ENCODE assay signal across 34 cellular contexts in the genomic region with DNA sequence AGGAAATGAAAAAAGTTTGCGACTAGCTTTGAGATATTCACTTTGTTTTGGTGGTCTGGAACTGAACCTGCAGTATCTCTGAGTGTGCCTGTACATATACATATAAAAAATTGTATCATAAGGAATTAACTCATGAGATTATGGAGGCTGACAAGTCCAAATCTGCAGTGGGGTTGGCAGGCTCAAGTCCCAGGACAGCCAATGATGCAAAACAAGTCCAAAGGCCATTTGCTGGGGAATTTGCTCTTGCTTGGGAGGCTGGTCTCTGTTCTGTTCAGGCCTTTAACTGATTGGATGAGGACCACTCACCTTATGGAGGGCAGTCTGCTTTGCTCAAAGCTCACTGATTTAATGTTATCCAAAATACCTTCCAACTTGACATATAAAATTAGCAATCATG.
"Had no signal": no experiment of that assay in that cellular context is flagged by ENCODE, and none has a peak within 500 bp of the region (broad histone marks: within the 10 kb centered on the region; RNA-seq: fewer than 3 reads in every experiment).

No MANE protein-coding gene starts in this region.

- H3K4me3 ChIP-seq: adrenal gland, body of pancreas, esophagus squamous epithelium, gastroesophageal sphincter had no signal

- H3K36me3 Mint-ChIP-seq: activated CD4-positive, alpha-beta memory T cell treated with anti-CD3 and anti-CD28 coated beads for 36 hours; activated naive CD4-positive, alpha-beta T cell treated with anti-CD3 and anti-CD28 coated beads, Interleukin-2, amount 50 U/mL, for 24 hours; activated naive CD8-positive, alpha-beta T cell treated with anti-CD3 and anti-CD28 coated beads for 36 hours had no signal

- H3K27me3 ChIP-seq: adrenal gland, body of pancreas, esophagus squamous epithelium, gastroesophageal sphincter had no signal

- H3K4me3 Mint-ChIP-seq: activated CD4-positive, alpha-beta memory T cell treated with anti-CD3 and anti-CD28 coated beads for 36 hours; activated CD4-positive, alpha-beta T cell treated with anti-CD3 and anti-CD28 coated beads for 36 hours; activated CD4-positive, alpha-beta T cell treated with anti-CD3 and anti-CD28 coated beads, Interleukin-2, amount 10 ng/mL, durations not matched to agents 24 days and 14 days; activated CD8-positive, alpha-beta memory T cell treated with anti-CD3 and anti-CD28 coated beads, Interleukin-2, amount 10 ng/mL, durations not matched to agents 7 days and 5 days; activated CD8-positive, alpha-beta T cell treated with anti-CD3 and anti-CD28 coated beads, Interleukin-2, amount 10 ng/mL, durations not matched to agents 7 days and 5 days; activated naive CD4-positive, alpha-beta T cell treated with anti-CD3 and anti-CD28 coated beads for 36 hours; activated naive CD4-positive, alpha-beta T cell treated with anti-CD3 and anti-CD28 coated beads, Interleukin-2, amount 50 U/mL, for 24 hours; activated naive CD8-positive, alpha-beta T cell treated with anti-CD3 and anti-CD28 coated beads for 36 hours; activated naive CD8-positive, alpha-beta T cell treated with anti-CD3 and anti-CD28 coated beads, Interleukin-2, amount 50 U/mL, for 24 hours; activated T-helper 1 cell treated with anti-CD3 and anti-CD28 coated beads, Interleukin-12 subunit alpha, Interleukin-12 subunit beta, Interleukin-2, Interleukin-4 antibody, amounts not matched to agents 30 ng/mL and 10 ng/mL and 1 ng/mL, durations not matched to agents 14 hours and 24 hours and 36 hours; effector memory CD8-positive, alpha-beta T cell had no signal

- H3K4me1 ChIP-seq: adrenal gland, esophagus squamous epithelium, gastroesophageal sphincter had no signal

- DNase-seq: activated CD4-positive, alpha-beta memory T cell treated with anti-CD3 and anti-CD28 coated beads for 36 hours; activated CD4-positive, alpha-beta T cell treated with anti-CD3 and anti-CD28 coated beads for 36 hours; activated CD4-positive, alpha-beta T cell treated with anti-CD3 and anti-CD28 coated beads, Interleukin-2, amount 10 ng/mL, durations not matched to agents 24 days and 14 days; activated CD4-positive, CD25-positive, alpha-beta regulatory T cell; activated CD4-positive, CD25-positive, alpha-beta regulatory T cell treated with anti-CD3 and anti-CD28 coated beads, Interleukin-2, amount 50 U/mL, for 72 hours; activated CD8-positive, alpha-beta memory T cell treated with anti-CD3 and anti-CD28 coated beads, Interleukin-2, amount 10 ng/mL, durations not matched to agents 7 days and 5 days; activated CD8-positive, alpha-beta memory T cell treated with anti-CD3 and anti-CD28 coated beads, Interleukin-2, amount 50 U/mL, for 4 hours; activated CD8-positive, alpha-beta T cell treated with anti-CD3 and anti-CD28 coated beads, Interleukin-2, amount 10 ng/mL, durations not matched to agents 7 days and 5 days; activated effector memory CD4-positive, alpha-beta T cell treated with anti-CD3 and anti-CD28 coated beads, Interleukin-2, amount 50 U/mL, for 16 hours; activated naive CD4-positive, alpha-beta T cell treated with anti-CD3 and anti-CD28 coated beads for 36 hours; activated naive CD8-positive, alpha-beta T cell treated with anti-CD3 and anti-CD28 coated beads for 36 hours; activated naive CD8-positive, alpha-beta T cell treated with anti-CD3 and anti-CD28 coated beads, Interleukin-2, amount 50 U/mL, for 24 hours; activated T-cell treated with anti-CD3 and anti-CD28 coated beads, Interleukin-2, amount 50 U/mL, for 1 hour; activated T-cell treated with anti-CD3 and anti-CD28 coated beads, Interleukin-2, amount 50 U/mL, for 48 hours; adrenal gland; amygdala; aorta; body of pancreas; caudate nucleus; cortex of kidney; dermis blood vessel endothelial cell; effector CD4-positive, alpha-beta T cell; effector memory CD8-positive, alpha-beta T cell; esophagus squamous epithelium; foreskin melanocyte; T-helper 2 cell had no signal

- H3K9me3 ChIP-seq: adrenal gland, body of pancreas, esophagus squamous epithelium, gastroesophageal sphincter had no signal

- H3K9me3 Mint-ChIP-seq: activated CD4-positive, alpha-beta memory T cell treated with anti-CD3 and anti-CD28 coated beads for 36 hours; activated naive CD4-positive, alpha-beta T cell treated with anti-CD3 and anti-CD28 coated beads for 36 hours; activated naive CD4-positive, alpha-beta T cell treated with anti-CD3 and anti-CD28 coated beads, Interleukin-2, amount 50 U/mL, for 24 hours; activated naive CD8-positive, alpha-beta T cell treated with anti-CD3 and anti-CD28 coated beads for 36 hours; activated naive CD8-positive, alpha-beta T cell treated with anti-CD3 and anti-CD28 coated beads, Interleukin-2, amount 50 U/mL, for 24 hours; activated T-helper 1 cell treated with anti-CD3 and anti-CD28 coated beads, Interleukin-12 subunit alpha, Interleukin-12 subunit beta, Interleukin-2, Interleukin-4 antibody, amounts not matched to agents 30 ng/mL and 10 ng/mL and 1 ng/mL, durations not matched to agents 14 hours and 24 hours and 36 hours; activated T-helper 2 cell treated with anti-CD3 and anti-CD28 coated beads, Interferon-gamma antibody, Interleukin-2, Interleukin-4, amounts not matched to agents 10 μg/mL and 5 μg/mL and 100 μg/mL, durations not matched to agents 14 hours and 24 hours and 36 hours; effector memory CD8-positive, alpha-beta T cell had no signal

- ATAC-seq: activated CD4-positive, alpha-beta T cell treated with anti-CD3 and anti-CD28 coated beads for 36 hours; activated CD8-positive, alpha-beta memory T cell treated with anti-CD3 and anti-CD28 coated beads, Interleukin-2, amount 10 ng/mL, durations not matched to agents 7 days and 5 days; activated CD8-positive, alpha-beta T cell treated with anti-CD3 and anti-CD28 coated beads, Interleukin-2, amount 10 ng/mL, durations not matched to agents 7 days and 5 days; activated naive CD8-positive, alpha-beta T cell treated with anti-CD3 and anti-CD28 coated beads, Interleukin-2, amount 50 U/mL, for 24 hours; body of pancreas; effector memory CD8-positive, alpha-beta T cell; gastroesophageal sphincter had no signal

- H3K27ac ChIP-seq: adrenal gland, body of pancreas, epithelial cell of prostate, esophagus squamous epithelium, gastroesophageal sphincter had no signal

- H3K36me3 ChIP-seq: adrenal gland had no signal

- H3K4me1 Mint-ChIP-seq: activated CD4-positive, alpha-beta T cell treated with anti-CD3 and anti-CD28 coated beads for 36 hours; activated CD4-positive, alpha-beta T cell treated with anti-CD3 and anti-CD28 coated beads, Interleukin-2, amount 10 ng/mL, durations not matched to agents 24 days and 14 days; activated CD8-positive, alpha-beta memory T cell treated with anti-CD3 and anti-CD28 coated beads, Interleukin-2, amount 10 ng/mL, durations not matched to agents 7 days and 5 days; activated naive CD4-positive, alpha-beta T cell treated with anti-CD3 and anti-CD28 coated beads, Interleukin-2, amount 50 U/mL, for 24 hours; activated naive CD8-positive, alpha-beta T cell treated with anti-CD3 and anti-CD28 coated beads for 36 hours had no signal

- FAIRE-seq: colon, endometrium, endothelial cell of umbilical vein had no signal

- H3K27me3 Mint-ChIP-seq: activated CD4-positive, alpha-beta memory T cell treated with anti-CD3 and anti-CD28 coated beads for 36 hours; activated CD4-positive, alpha-beta T cell treated with anti-CD3 and anti-CD28 coated beads for 36 hours; activated CD8-positive, alpha-beta memory T cell treated with anti-CD3 and anti-CD28 coated beads, Interleukin-2, amount 10 ng/mL, durations not matched to agents 7 days and 5 days; activated naive CD4-positive, alpha-beta T cell treated with anti-CD3 and anti-CD28 coated beads, Interleukin-2, amount 50 U/mL, for 24 hours; activated naive CD8-positive, alpha-beta T cell treated with anti-CD3 and anti-CD28 coated beads for 36 hours; activated naive CD8-positive, alpha-beta T cell treated with anti-CD3 and anti-CD28 coated beads, Interleukin-2, amount 50 U/mL, for 24 hours; effector memory CD8-positive, alpha-beta T cell had no signal

- H3K27ac Mint-ChIP-seq: activated CD4-positive, alpha-beta memory T cell treated with anti-CD3 and anti-CD28 coated beads for 36 hours; activated CD4-positive, alpha-beta T cell treated with anti-CD3 and anti-CD28 coated beads for 36 hours; activated CD4-positive, alpha-beta T cell treated with anti-CD3 and anti-CD28 coated beads, Interleukin-2, amount 10 ng/mL, durations not matched to agents 24 days and 14 days; activated CD8-positive, alpha-beta memory T cell treated with anti-CD3 and anti-CD28 coated beads, Interleukin-2, amount 10 ng/mL, durations not matched to agents 7 days and 5 days; activated CD8-positive, alpha-beta T cell treated with anti-CD3 and anti-CD28 coated beads, Interleukin-2, amount 10 ng/mL, durations not matched to agents 7 days and 5 days; activated naive CD4-positive, alpha-beta T cell treated with anti-CD3 and anti-CD28 coated beads for 36 hours; activated naive CD4-positive, alpha-beta T cell treated with anti-CD3 and anti-CD28 coated beads, Interleukin-2, amount 50 U/mL, for 24 hours; activated naive CD8-positive, alpha-beta T cell treated with anti-CD3 and anti-CD28 coated beads for 36 hours; activated naive CD8-positive, alpha-beta T cell treated with anti-CD3 and anti-CD28 coated beads, Interleukin-2, amount 50 U/mL, for 24 hours; activated T-helper 1 cell treated with anti-CD3 and anti-CD28 coated beads, Interleukin-12 subunit alpha, Interleukin-12 subunit beta, Interleukin-2, Interleukin-4 antibody, amounts not matched to agents 30 ng/mL and 10 ng/mL and 1 ng/mL, durations not matched to agents 14 hours and 24 hours and 36 hours; activated T-helper 2 cell treated with anti-CD3 and anti-CD28 coated beads, Interferon-gamma antibody, Interleukin-2, Interleukin-4, amounts not matched to agents 10 μg/mL and 5 μg/mL and 100 μg/mL, durations not matched to agents 14 hours and 24 hours and 36 hours; effector memory CD8-positive, alpha-beta T cell had no signal
